23 cellular contexts compared by ENCODE assay signal in genomic region chr18:23568739-23569138, GRCh38.
"Had no signal": no experiment of that assay in that cellular context is flagged by ENCODE, and none has a peak within 500 bp of the region (broad histone marks: within the 10 kb centered on the region; RNA-seq: fewer than 3 reads in every experiment).

No MANE protein-coding gene starts in this region.

- H3K4me1 ChIP-seq: body of pancreas had no signal

- H3K4me1 Mint-ChIP-seq: nephron progenitor cell had no signal

- DNase-seq: activated CD4-positive, alpha-beta memory T cell treated with anti-CD3 and anti-CD28 coated beads for 36 hours; activated CD4-positive, alpha-beta T cell treated with anti-CD3 and anti-CD28 coated beads for 4 hours; activated CD4-positive, CD25-positive, alpha-beta regulatory T cell; activated gamma-delta T cell; activated naive CD4-positive, alpha-beta T cell treated with anti-CD3 and anti-CD28 coated beads, Interleukin-2, amount 50 U/mL, for 16 hours; anterior cingulate cortex; body of pancreas; effector CD4-positive, alpha-beta T cell; glutamatergic neuron; hypothalamus; left ventricle myocardium superior; nephron progenitor cell; nucleus accumbens; small intestine; stimulated activated CD4-positive, alpha-beta T cell treated with anti-CD3 and anti-CD28 coated beads, Interleukin-15, amount 100 ng/mL, for 24 hours; stimulated activated naive B cell treated with anti-CD40 and anti-IgM and Interleukin-4, amounts not matched to agents 10 μg/mL and 1 μg/mL and 100 μg/mL, for 72 hours; T1000; testis; trophoblast cell had no signal

- ATAC-seq: body of pancreas; left ventricle myocardium superior; sciatic nerve; stimulated activated naive B cell treated with anti-CD40 and anti-IgM and Interleukin-4, amounts not matched to agents 10 μg/mL and 1 μg/mL and 100 μg/mL, for 72 hours had no signal

- H3K27ac ChIP-seq: body of pancreas, testis had no signal

- H3K9me3 Mint-ChIP-seq: activated CD4-positive, alpha-beta memory T cell treated with anti-CD3 and anti-CD28 coated beads for 36 hours; activated T-helper 1 cell treated with anti-CD3 and anti-CD28 coated beads, Interleukin-12 subunit alpha, Interleukin-12 subunit beta, Interleukin-2, Interleukin-4 antibody, amounts not matched to agents 30 ng/mL and 10 ng/mL and 1 ng/mL, durations not matched to agents 14 hours and 24 hours and 36 hours; dendritic cell treated with granulocyte-macrophage colony-stimulating factor and Interleukin-4, amounts not matched to agents 40 ng/mL and 50 ng/mL, for 4 days; nephron progenitor cell; stimulated activated naive B cell treated with anti-CD40 and anti-IgM and Interleukin-4, amounts not matched to agents 10 μg/mL and 1 μg/mL and 100 μg/mL, for 72 hours; T-helper 1 cell treated with Interleukin-12 subunit alpha and Interleukin-12 subunit beta and Interleukin-4 antibody, amounts not matched to agents 30 μg/mL and 1 μg/mL, for 36 hours had no signal

- H3K27me3 Mint-ChIP-seq: activated CD4-positive, alpha-beta memory T cell treated with anti-CD3 and anti-CD28 coated beads for 36 hours; dendritic cell treated with granulocyte-macrophage colony-stimulating factor and Interleukin-4, amounts not matched to agents 40 ng/mL and 50 ng/mL, for 4 days; stimulated activated naive B cell treated with anti-CD40 and anti-IgM and Interleukin-4, amounts not matched to agents 10 μg/mL and 1 μg/mL and 100 μg/mL, for 72 hours had no signal

- H3K27ac Mint-ChIP-seq: activated CD4-positive, alpha-beta memory T cell treated with anti-CD3 and anti-CD28 coated beads for 36 hours; activated T-helper 1 cell treated with anti-CD3 and anti-CD28 coated beads, Interleukin-12 subunit alpha, Interleukin-12 subunit beta, Interleukin-2, Interleukin-4 antibody, amounts not matched to agents 30 ng/mL and 10 ng/mL and 1 ng/mL, durations not matched to agents 14 hours and 24 hours and 36 hours; dendritic cell treated with granulocyte-macrophage colony-stimulating factor and Interleukin-4, amounts not matched to agents 40 ng/mL and 50 ng/mL, for 4 days; nephron progenitor cell; stimulated activated naive B cell treated with anti-CD40 and anti-IgM and Interleukin-4, amounts not matched to agents 10 μg/mL and 1 μg/mL and 100 μg/mL, for 72 hours; T-helper 1 cell treated with Interleukin-12 subunit alpha and Interleukin-12 subunit beta and Interleukin-4 antibody, amounts not matched to agents 30 μg/mL and 1 μg/mL, for 36 hours had no signal

- H3K4me3 Mint-ChIP-seq: activated CD4-positive, alpha-beta memory T cell treated with anti-CD3 and anti-CD28 coated beads for 36 hours; activated T-helper 1 cell treated with anti-CD3 and anti-CD28 coated beads, Interleukin-12 subunit alpha, Interleukin-12 subunit beta, Interleukin-2, Interleukin-4 antibody, amounts not matched to agents 30 ng/mL and 10 ng/mL and 1 ng/mL, durations not matched to agents 14 hours and 24 hours and 36 hours; dendritic cell treated with granulocyte-macrophage colony-stimulating factor and Interleukin-4, amounts not matched to agents 40 ng/mL and 50 ng/mL, for 4 days; nephron progenitor cell; stimulated activated naive B cell treated with anti-CD40 and anti-IgM and Interleukin-4, amounts not matched to agents 10 μg/mL and 1 μg/mL and 100 μg/mL, for 72 hours; T-helper 1 cell treated with Interleukin-12 subunit alpha and Interleukin-12 subunit beta and Interleukin-4 antibody, amounts not matched to agents 30 μg/mL and 1 μg/mL, for 36 hours had no signal

- H3K4me3 ChIP-seq: body of pancreas, testis had no signal
